24 cellular contexts compared by ENCODE assay signal in genomic region chr1:19100008-19100407, GRCh38.
"Had no signal": no experiment of that assay in that cellular context is flagged by ENCODE, and none has a peak within 500 bp of the region (broad histone marks: within the 10 kb centered on the region; RNA-seq: fewer than 3 reads in every experiment).

No MANE protein-coding gene starts in this region.

- H3K4me3 ChIP-seq: colonic mucosa, gastrocnemius medialis, lower lobe of right lung, right atrium auricular region, smooth muscle cell, suprapubic skin, vagina had no signal

- H3K27me3 ChIP-seq: colonic mucosa, gastrocnemius medialis, neutrophil, right atrium auricular region, suprapubic skin, vagina had no signal

- H3K9me3 ChIP-seq: colonic mucosa, gastrocnemius medialis, lower lobe of right lung, neutrophil, right atrium auricular region, suprapubic skin, vagina had no signal

- H3K4me1 ChIP-seq: colonic mucosa, lower lobe of right lung, parathyroid adenoma, suprapubic skin, vagina had no signal

- ATAC-seq: esophagus mucosa; gastrocnemius medialis; left cardiac atrium; left ventricle myocardium superior; lower lobe of right lung; natural killer cell treated with Interleukin-12 subunit alpha and Interleukin-12 subunit beta and Interleukin-15 and Interleukin-18, amount 100 ng/mL, for 72 hours; sciatic nerve; stimulated activated memory B cell treated with anti-CD40 and anti-IgM and Interleukin-4, amounts not matched to agents 10 μg/mL and 1 μg/mL and 100 μg/mL, for 72 hours had no signal

- H3K9ac ChIP-seq: parathyroid adenoma had no signal

- DNase-seq: colonic mucosa; effector CD8-positive, alpha-beta T cell; endodermal cell; foreskin fibroblast; gastrocnemius medialis; head of caudate nucleus; left cardiac atrium; left ventricle myocardium superior; lower lobe of right lung; naive B cell; stimulated activated CD4-positive, alpha-beta T cell treated with anti-CD3 and anti-CD28 coated beads, Interleukin-2, amount 100 ng/mL, for 24 hours; stimulated activated CD4-positive, alpha-beta T cell treated with anti-CD3 and anti-CD28 coated beads, Interleukin-4, amount 100 ng/mL, for 24 hours; trophoblast cell had no signal

- H3K27ac ChIP-seq: colonic mucosa, epithelial cell of prostate, lower lobe of right lung, neutrophil, parathyroid adenoma, right atrium auricular region, suprapubic skin, vagina had no signal
